12 cellular contexts compared by ENCODE assay signal in genomic region chr12:1912580-1913376, GRCh38. TPM values are rescaled to one million over a fixed set of nuclear protein-coding genes. Genes with fewer than 3 reads are reported as not detected.
DNase-seq lines count a peak whose midpoint lies in the region; ATAC-seq, FAIRE-seq and TF ChIP-seq lines count a peak whose summit lies in the region.
"Had no signal": no experiment of that assay in that cellular context is flagged by ENCODE, and none has a peak within 500 bp of the region (broad histone marks: within the 10 kb centered on the region; RNA-seq: fewer than 3 reads in every experiment).

No MANE protein-coding gene starts in this region.

- no peak overlapping the region for H3K4me2 ChIP-seq in endothelial cell of umbilical vein (ENCODE audit: insufficient read depth, low read length)

- no peak for TF ChIP-seq POLR2A in endothelial cell of umbilical vein (IDR thresholded peaks at IDR 0.05; ENCODE audit: low read depth, low read length)

- no peaks in the 10 kb centered on the region for H3K9me3 ChIP-seq in endothelial cell of umbilical vein (replicated peaks; ENCODE audit: control insufficient read depth, insufficient read depth, low read length)
- H3K9me3 ChIP-seq: lower lobe of right lung had no signal

- H3K4me3 ChIP-seq in endothelial cell of umbilical vein (replicated peaks in 1 of 3; ENCODE audit: insufficient read depth in 1 of 3, low read depth in 1 of 3, low read length in 3 of 3): no peak overlapping the region
- H3K4me3 ChIP-seq: lower lobe of right lung had no signal

- peaks cover 0 to 1% of the 10 kb centered on the region in 2 experiments for H3K27me3 ChIP-seq in endothelial cell of umbilical vein (ENCODE audit: control insufficient read depth in 2 of 2, insufficient read depth in 2 of 2, low read length in 2 of 2)

- TF ChIP-seq CTCF in endothelial cell of umbilical vein (IDR thresholded peaks at IDR 0.05; ENCODE audit: extremely low read depth in 1 of 2, insufficient read depth in 1 of 2, low read depth in 1 of 2, low read length in 2 of 2): no peak

- no peaks in the 10 kb centered on the region for H3K9me1 ChIP-seq in endothelial cell of umbilical vein (replicated peaks; ENCODE audit: control insufficient read depth, extremely low read depth, insufficient read depth, low read length)

- BruUV-seq in endothelial cell of umbilical vein (replicated peaks; lab: Mats Ljungman, UMichigan): no TSS peak

- CTCF ChIA-PET in endothelial cell of umbilical vein (lab: Charles Lee): interaction anchor here (1.2 kb wide), 1 partner anchor 28 kb away, joined by 3 read pairs; no protein-coding TSS in a partner anchor

- dilution Hi-C loops in endothelial cell of umbilical vein (cut with MboI; ENCODE audit: extremely low pct_ligation_motif_present, low sequenced_read_pairs): no loop called here

- POLR2A ChIA-PET in endothelial cell of umbilical vein (lab: Charles Lee): no interaction called here

- no peak overlapping the region for H2AFZ ChIP-seq in endothelial cell of umbilical vein (ENCODE audit: low read depth, low read length)

- intact Hi-C loops in endothelial cell of umbilical vein (cut with micrococcal nuclease): no loop called here

- no peaks in the 10 kb centered on the region for H3K79me2 ChIP-seq in endothelial cell of umbilical vein (ENCODE audit: control insufficient read depth, insufficient read depth, low read length)

- no peak overlapping the region for H3K27ac ChIP-seq in endothelial cell of umbilical vein (ENCODE audit: insufficient read depth, low read depth, low read length)
- H3K27ac ChIP-seq: lower lobe of right lung had no signal

- H3K4me1 ChIP-seq in endothelial cell of umbilical vein (ENCODE audit: control insufficient read depth, extremely low read depth, insufficient read depth, low read length): no peaks in the 10 kb centered on the region

- H4K20me1 ChIP-seq in endothelial cell of umbilical vein (replicated peaks; ENCODE audit: control insufficient read depth, extremely low read depth, insufficient read depth, low read length): no peaks in the 10 kb centered on the region

- no peaks in the 10 kb centered on the region for H3K36me3 ChIP-seq in endothelial cell of umbilical vein (ENCODE audit: control insufficient read depth in 2 of 2, extremely low read depth in 1 of 2, insufficient read depth in 2 of 2, low read length in 2 of 2)
- H3K36me3 ChIP-seq: lower lobe of right lung had no signal

- peak; percentile 90 for DNase-seq in ELR (ENCODE audit: low read depth)
- peak; percentile 7 for DNase-seq in HS-27A (ENCODE audit: low read depth)
- DNase-seq in endothelial cell of umbilical vein (ENCODE audit: low read depth, low spot score): peak; percentile 10
- peak; percentile 44 for DNase-seq in renal cortical epithelial cell (ENCODE audit: low read depth)
- no peak for DNase-seq in activated naive CD4-positive, alpha-beta T cell treated with Interleukin-2 at 50 U/mL for 16 hours
- no peak for DNase-seq in OCI-M1 (lab: John Stamatoyannopoulos, UW)
- DNase-seq: NCI-H1092; stimulated activated CD4-positive, alpha-beta T cell treated with anti-CD3 and anti-CD28 coated beads, Interleukin-4, amount 100 ng/mL, for 24 hours; SW 1271 had no signal

- peak; percentile 86 for FAIRE-seq in endothelial cell of umbilical vein (lab: Jason Lieb, UNC)
- FAIRE-seq: GM12891 had no signal

- ATAC-seq in HG02884 (IDR thresholded peaks at IDR 0.05; ENCODE audit: unreplicated experiment): no peak
- ATAC-seq: lower lobe of right lung had no signal

- no peak overlapping the region for H3K9ac ChIP-seq in endothelial cell of umbilical vein (replicated peaks; ENCODE audit: extremely low read depth, insufficient read depth, low read length)

TF ChIP-seq in endothelial cell of umbilical vein, 7 proteins besides CTCF, POLR2A, EP300 and RAD21:
- TF ChIP-seq FOS (IDR thresholded peaks at IDR 0.05; ENCODE audit: borderline replicate concordance, insufficient read depth, low read length): no peak
- TF ChIP-seq EZH2 (IDR thresholded peaks at IDR 0.05; ENCODE audit: borderline replicate concordance, low read depth, low read length, severe bottlenecking): no peak
- TF ChIP-seq, protein P1, sequence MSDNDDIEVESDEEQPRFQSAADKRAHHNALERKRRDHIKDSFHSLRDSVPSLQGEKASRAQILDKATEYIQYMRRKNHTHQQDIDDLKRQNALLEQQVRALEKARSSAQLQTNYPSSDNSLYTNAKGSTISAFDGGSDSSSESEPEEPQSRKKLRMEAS (IDR thresholded peaks at IDR 0.05; ENCODE audit: insufficient read depth, insufficient read length): no peak
- TF ChIP-seq JUN (IDR thresholded peaks at IDR 0.05; ENCODE audit: borderline replicate concordance, insufficient read depth, insufficient read length, low read depth): no peak
- no peak for TF ChIP-seq GATA2 (IDR thresholded peaks at IDR 0.05; ENCODE audit: insufficient read depth, insufficient read length, low read depth, low read length)
- no peak for TF ChIP-seq POLR2AphosphoS5 (IDR thresholded peaks at IDR 0.05; ENCODE audit: insufficient read depth, low read depth, low read length)
- no peak for TF ChIP-seq MYC (IDR thresholded peaks at IDR 0.05; ENCODE audit: low read depth, low read length)

RNA-seq across cellular contexts. Expression of gene CACNA2D4, which starts 5.7 kb away (rescaled TPM):
- total RNA-seq in endothelial cell of umbilical vein (0.51 and 0.73 TPM in 2 replicates), renal cortical epithelial cell (0.17 and 0.20 TPM in 2 replicates)
- polyA plus RNA-seq in endothelial cell of umbilical vein: 0.58 and 0.67 TPM in 2 replicates
- polyA plus RNA-seq in endothelial cell of umbilical vein (2011; cell fraction: cytosol; rRNA removed): 0.37 and 0.54 TPM in 2 replicates
- polyA plus RNA-seq in endothelial cell of umbilical vein (2011; cell fraction: nucleus; rRNA removed): 1.4 and 2.2 TPM in 2 replicates
- 1.4 and 1.8 TPM in 2 replicates for polyA plus RNA-seq in endothelial cell of umbilical vein (2012)
- polyA minus RNA-seq in endothelial cell of umbilical vein: 0.39 and 0.64 TPM in 2 replicates
- not detected for polyA minus RNA-seq in endothelial cell of umbilical vein (2011; cell fraction: cytosol; rRNA and poly(A)+ RNA removed)
- polyA minus RNA-seq in endothelial cell of umbilical vein (2011; cell fraction: nucleus; rRNA and poly(A)+ RNA removed): 0.19 TPM in 1 of 2 replicates, not detected in the other

Comparison
In these comparisons a context has a peak if more than half of its experiments do, and no peak if none do; other contexts are left out.
1. DNase-seq: peak in ELR (single experiment), HS-27A (single experiment), endothelial cell of umbilical vein (single experiment) and renal cortical epithelial cell (single experiment); none in activated naive CD4-positive, alpha-beta T cell treated with Interleukin-2 at 50 U/mL for 16 hours (single experiment) and OCI-M1 (single experiment).